In genomic region chr2:55047677-55048299, GRCh38 we compare ENCODE assay signal across 8 cellular contexts. TPM values are rescaled to one million over a fixed set of nuclear protein-coding genes. Genes with fewer than 3 reads are reported as not detected.
A peak's percentile ranks its signal among the peaks of the same experiment; 100 is the strongest.
DNase-seq lines count a peak whose midpoint lies in the region; ATAC-seq and TF ChIP-seq lines count a peak whose summit lies in the region.

No MANE protein-coding gene starts in this region.

- no peak for TF ChIP-seq CTCF in activated B cell treated with CpG ODN at 0.5 μM for 24 hours (IDR thresholded peaks at IDR 0.05)

- H4K20me1 ChIP-seq in Karpas-422 (ENCODE audit: insufficient read depth, low read depth, low read length), result no peaks in the 10 kb centered on the region

- no peak for ATAC-seq in activated B cell treated with CpG ODN at 0.5 μM for 24 hours (ENCODE audit: low read depth)
- no peak for ATAC-seq in HG03520 (IDR thresholded peaks at IDR 0.05; ENCODE audit: unreplicated experiment)

- peaks cover 7% of the 10 kb centered on the region; the same call in 1 of the 2 replicates for H3K36me3 ChIP-seq in Karpas-422 (ENCODE audit: insufficient read depth, low read length)

- H3K4me3 Mint-ChIP-seq in activated B cell treated with CpG ODN at 0.5 μM for 24 hours, result peak overlapping the region; percentile 79

- no peaks in the 10 kb centered on the region for H3K9me3 ChIP-seq in Karpas-422 (ENCODE audit: low read length)

- CTCF ChIA-PET in activated B cell treated with CpG ODN at 0.5 μM for 24 hours (lab: Charles Lee), result interaction anchor here (0.7 to 1.8 kb wide), 5 partner anchors 23 to 127 kb away, joined by 3 to 9 read pairs (median 3); no protein-coding TSS in a partner anchor

- peak overlapping the region; percentile 76 for H3K27ac Mint-ChIP-seq in activated B cell treated with CpG ODN at 0.5 μM for 24 hours

- H3K27me3 ChIP-seq in Karpas-422 (ENCODE audit: low read length), result no peaks in the 10 kb centered on the region

- peak overlapping the region; percentile 96 for H3K4me2 ChIP-seq in Karpas-422 (ENCODE audit: low read depth, low read length, poor library complexity, severe bottlenecking)

- H3K4me1 Mint-ChIP-seq in activated B cell treated with CpG ODN at 0.5 μM for 24 hours, result peaks cover 61% of the 10 kb centered on the region

- intact Hi-C loops in activated B cell treated with CpG ODN at 0.5 μM for 24 hours (cut with micrococcal nuclease), result loop anchor here (2.0 to 10.0 kb wide), 3 partner anchors 33 to 1275 kb away; no protein-coding TSS in a partner anchor

- POLR2A ChIA-PET in activated B cell treated with CpG ODN at 0.5 μM for 24 hours (lab: Charles Lee), result interaction anchor here (1.1 to 4.1 kb wide), 4 partner anchors 15 to 185 kb away, joined by 4 to 45 read pairs (median 14); partner anchors contain the start of genes CLHC1 and RPS27A

- H3K27me3 Mint-ChIP-seq in activated B cell treated with CpG ODN at 0.5 μM for 24 hours, result no peaks in the 10 kb centered on the region

- H3K36me3 Mint-ChIP-seq in activated B cell treated with CpG ODN at 0.5 μM for 24 hours (ENCODE audit: low read depth), result peaks cover 12% of the 10 kb centered on the region

- H3K4me1 ChIP-seq in Karpas-422 (ENCODE audit: low read length), result peaks cover 49% of the 10 kb centered on the region

- no peaks in the 10 kb centered on the region for H3K9me2 ChIP-seq in Karpas-422 (replicated peaks; ENCODE audit: insufficient read depth, low read length)

- DNase-seq in EL (peak; percentile 49), Karpas-422 (peak; percentile 65), activated B cell treated with CpG ODN at 0.5 μM for 24 hours (no peak), glomerular visceral epithelial cell (ENCODE audit: extremely low spot score) (peak; percentile 55), renal cortical epithelial cell (ENCODE audit: low read depth) (peak; percentile 51), ecto neural progenitor cell (ENCODE audit: low spot score) (no peak)
- DNase-seq in stimulated activated CD4-positive, alpha-beta T cell treated with anti-CD3 and anti-CD28 coated beads, Interleukin-4, amount 100 ng/mL, for 4 hours, result no peak

- H3K9ac ChIP-seq in Karpas-422 (ENCODE audit: low read length), result peak overlapping the region; percentile 86

- H3K9me3 Mint-ChIP-seq in activated B cell treated with CpG ODN at 0.5 μM for 24 hours, result no peaks in the 10 kb centered on the region

- H3K79me2 ChIP-seq in Karpas-422 (ENCODE audit: low read length), result peaks cover 66% of the 10 kb centered on the region

- H3K27ac ChIP-seq in Karpas-422 (ENCODE audit: low read length), result peak overlapping the region; percentile 90

- peak overlapping the region; percentile 93 for H3K4me3 ChIP-seq in Karpas-422 (ENCODE audit: low read length)

- H2AFZ ChIP-seq in Karpas-422 (ENCODE audit: low read length), result no peak overlapping the region

RNA-seq across cellular contexts. Expression of gene RTN4, which starts 2.5 kb away (rescaled TPM):
- total RNA-seq in Karpas-422 (2014; rRNA removed; shearing (Covaris generic); ENCODE audit: low replicate concordance), result 72.3 and 109 TPM in 2 replicates
- total RNA-seq in activated B cell treated with CpG ODN at 0.5 μM for 24 hours (60.5 and 60.6 TPM in 2 replicates), renal cortical epithelial cell (168 and 604 TPM in 2 replicates)

Comparison
In these comparisons a context has a peak if more than half of its experiments do, and no peak if none do; other contexts are left out.
1. DNase-seq: peak in EL (single experiment), Karpas-422 (single experiment), glomerular visceral epithelial cell (single experiment) and renal cortical epithelial cell (single experiment); none in activated B cell treated with CpG ODN at 0.5 μM for 24 hours (single experiment), stimulated activated CD4-positive, alpha-beta T cell treated with anti-CD3 and anti-CD28 coated beads, Interleukin-4, amount 100 ng/mL, for 4 hours (0 of 2) and ecto neural progenitor cell (single experiment).